ENCODE assay signal across 8 cellular contexts in genomic region chrX:40174594-40175415, GRCh38.
DNase-seq lines count a peak whose midpoint lies in the region; ATAC-seq and TF ChIP-seq lines count a peak whose summit lies in the region.

No MANE protein-coding gene starts in this region.

- H3K4me1 ChIP-seq in vagina, result peaks cover 31% of the 10 kb centered on the region

- no peaks in the 10 kb centered on the region for H3K36me3 Mint-ChIP-seq in activated CD4-positive, alpha-beta T cell treated with anti-CD3 and anti-CD28 coated beads, Interleukin-2, amount 10 ng/mL, durations not matched to agents 7 days and 5 days (ENCODE audit: low read depth)
- H3K36me3 Mint-ChIP-seq in naive thymus-derived CD8-positive, alpha-beta T cell, result no peaks in the 10 kb centered on the region

- H3K4me1 Mint-ChIP-seq in activated CD4-positive, alpha-beta T cell treated with anti-CD3 and anti-CD28 coated beads, Interleukin-2, amount 10 ng/mL, durations not matched to agents 7 days and 5 days, result peaks cover 41% of the 10 kb centered on the region
- peaks cover 17 to 54% (median 39%) of the 10 kb centered on the region in 4 donors for H3K4me1 Mint-ChIP-seq in naive thymus-derived CD8-positive, alpha-beta T cell

- CTCF ChIA-PET in activated CD4-positive, alpha-beta T cell treated with anti-CD3 and anti-CD28 coated beads, Interleukin-2, amount 10 ng/mL, durations not matched to agents 7 days and 5 days (lab: Charles Lee), result interaction anchor here (0.5 kb wide), 1 partner anchor 34 kb away, joined by 5 read pairs; no protein-coding TSS in a partner anchor

- H3K27me3 Mint-ChIP-seq in activated CD4-positive, alpha-beta T cell treated with anti-CD3 and anti-CD28 coated beads, Interleukin-2, amount 10 ng/mL, durations not matched to agents 7 days and 5 days, result no peaks in the 10 kb centered on the region
- H3K27me3 Mint-ChIP-seq in naive thymus-derived CD8-positive, alpha-beta T cell, result no peaks in the 10 kb centered on the region

- H3K27me3 ChIP-seq in vagina, result no peaks in the 10 kb centered on the region

- peak overlapping the region; percentile 87 for H3K4me3 Mint-ChIP-seq in activated CD4-positive, alpha-beta T cell treated with anti-CD3 and anti-CD28 coated beads, Interleukin-2, amount 10 ng/mL, durations not matched to agents 7 days and 5 days
- peak overlapping the region; percentile 88 to 94 (median 92) for H3K4me3 Mint-ChIP-seq in naive thymus-derived CD8-positive, alpha-beta T cell

- no peaks in the 10 kb centered on the region for H3K9me3 Mint-ChIP-seq in activated CD4-positive, alpha-beta T cell treated with anti-CD3 and anti-CD28 coated beads, Interleukin-2, amount 10 ng/mL, durations not matched to agents 7 days and 5 days
- H3K9me3 Mint-ChIP-seq in naive thymus-derived CD8-positive, alpha-beta T cell, result peaks cover 0 to 7% (median 0%) of the 10 kb centered on the region in 9 donors

- no peaks in the 10 kb centered on the region for H3K9me3 ChIP-seq in vagina

- peak overlapping the region; percentile 99 for H3K27ac Mint-ChIP-seq in activated CD4-positive, alpha-beta T cell treated with anti-CD3 and anti-CD28 coated beads, Interleukin-2, amount 10 ng/mL, durations not matched to agents 7 days and 5 days
- peak overlapping the region; percentile 96 to 100 (median 99) for H3K27ac Mint-ChIP-seq in naive thymus-derived CD8-positive, alpha-beta T cell

- H3K4me3 ChIP-seq in vagina, result peak overlapping the region; percentile 54 to 59

- POLR2A ChIA-PET in activated CD4-positive, alpha-beta T cell treated with anti-CD3 and anti-CD28 coated beads, Interleukin-2, amount 10 ng/mL, durations not matched to agents 7 days and 5 days (lab: Charles Lee), result no interaction called here
- POLR2A ChIA-PET in naive thymus-derived CD8-positive, alpha-beta T cell (lab: Charles Lee), result interaction anchor here (0.7 to 16.4 kb wide), 7 partner anchors 9 to 879 kb away, joined by 3 to 269 read pairs (median 4); partner anchors contain the start of gene BCOR

- no peak for TF ChIP-seq POLR2A in vagina (IDR thresholded peaks at IDR 0.05)

- intact Hi-C loops in vagina (cut with DNase I), result loop anchor here (5.0 kb wide), 2 partner anchors 68 to 88 kb away; no protein-coding TSS in a partner anchor

- TF ChIP-seq CTCF in vagina (IDR thresholded peaks at IDR 0.05), result no peak

- peak; percentile 41 for DNase-seq in NK-92 treated with Interleukin-12 subunit alpha and Interleukin-12 subunit beta, amount 100 ng/mL, for 24 hours (lab: John Stamatoyannopoulos, UW)
- DNase-seq in NK-92 (lab: John Stamatoyannopoulos, UW; ENCODE audit: unreplicated experiment), result no peak
- DNase-seq in MV-4-11 (lab: John Stamatoyannopoulos, UW), result peak; percentile 37
- DNase-seq in activated CD4-positive, alpha-beta T cell treated with anti-CD3 and anti-CD28 coated beads, Interleukin-2, amount 10 ng/mL, durations not matched to agents 7 days and 5 days, result peak; percentile 32
- DNase-seq in naive thymus-derived CD8-positive, alpha-beta T cell, result peak in 2 of 10 donors; percentile 29 to 40
- no peak for DNase-seq in vagina (ENCODE audit: extremely low spot score in 2 of 2)
- DNase-seq in amniotic stem cell (lab: John Stamatoyannopoulos, UW), result no peak

- peak overlapping the region; percentile 80 for H3K27ac ChIP-seq in vagina

- peak; percentile 38 for ATAC-seq in esophagus mucosa
- peak; percentile 2 to 8 for ATAC-seq in naive thymus-derived CD8-positive, alpha-beta T cell

- no peaks in the 10 kb centered on the region for H3K36me3 ChIP-seq in vagina

Comparison
In these comparisons a context has a peak if more than half of its experiments do, and no peak if none do; other contexts are left out.
1. DNase-seq: peak in NK-92 treated with Interleukin-12 subunit alpha and Interleukin-12 subunit beta, amount 100 ng/mL, for 24 hours (single experiment), MV-4-11 (single experiment) and activated CD4-positive, alpha-beta T cell treated with anti-CD3 and anti-CD28 coated beads, Interleukin-2, amount 10 ng/mL, durations not matched to agents 7 days and 5 days (single experiment); none in NK-92 (single experiment), vagina (0 of 2) and amniotic stem cell (single experiment).